13 cellular contexts compared by ENCODE assay signal in the genomic region with DNA sequence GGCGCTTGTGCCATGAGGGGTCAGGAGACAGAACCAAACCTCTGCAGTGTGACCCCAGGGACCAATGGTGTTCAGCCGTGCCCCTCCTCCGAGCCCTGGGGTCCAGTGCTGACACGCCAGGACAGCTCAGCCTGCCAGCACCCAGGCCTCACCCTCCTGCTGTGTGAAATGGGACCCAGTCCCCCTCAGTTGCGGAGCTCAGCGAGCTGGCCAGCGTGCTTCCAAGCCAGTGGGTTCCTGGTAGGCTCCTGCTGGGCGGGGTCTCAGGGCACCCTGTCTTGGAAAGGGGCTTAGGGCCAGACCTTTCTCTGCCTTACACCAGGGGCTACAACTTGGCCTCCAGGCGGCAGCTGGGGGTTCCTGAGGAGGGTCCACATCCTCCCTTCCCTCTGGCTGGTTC. TPM values are rescaled to one million over a fixed set of nuclear protein-coding genes. Genes with fewer than 3 reads are reported as not detected.
DNase-seq lines count a peak whose midpoint lies in the region; ATAC-seq, FAIRE-seq and TF ChIP-seq lines count a peak whose summit lies in the region.
"Had no signal": no experiment of that assay in that cellular context is flagged by ENCODE, and none has a peak within 500 bp of the region (broad histone marks: within the 10 kb centered on the region; RNA-seq: fewer than 3 reads in every experiment).

No MANE protein-coding gene starts in this region.

- no peaks in the 10 kb centered on the region for H3K9me3 ChIP-seq in HepG2 (ENCODE audit: low read length)

- no peaks in the 10 kb centered on the region for H3K9me3 Mint-ChIP-seq in activated CD4-positive, alpha-beta T cell treated with anti-CD3 and anti-CD28 coated beads for 36 hours (ENCODE audit: low read depth)
- H3K9me3 Mint-ChIP-seq in activated CD4-positive, alpha-beta memory T cell treated with anti-CD3 and anti-CD28 coated beads, Interleukin-2, amount 10 ng/mL, durations not matched to agents 7 days and 5 days, result no peaks in the 10 kb centered on the region
- H3K9me3 Mint-ChIP-seq in stimulated activated naive B cell treated with anti-CD40 and anti-IgM and Interleukin-4, amounts not matched to agents 10 μg/mL and 1 μg/mL and 100 μg/mL, for 72 hours, result no peaks in the 10 kb centered on the region

- peaks cover 44% of the 10 kb centered on the region for H3K4me1 Mint-ChIP-seq in activated CD4-positive, alpha-beta T cell treated with anti-CD3 and anti-CD28 coated beads for 36 hours
- H3K4me1 Mint-ChIP-seq in activated CD4-positive, alpha-beta memory T cell treated with anti-CD3 and anti-CD28 coated beads, Interleukin-2, amount 10 ng/mL, durations not matched to agents 7 days and 5 days, result peaks cover 56% of the 10 kb centered on the region
- peaks cover 48 to 62% of the 10 kb centered on the region in 2 donors for H3K4me1 Mint-ChIP-seq in stimulated activated naive B cell treated with anti-CD40 and anti-IgM and Interleukin-4, amounts not matched to agents 10 μg/mL and 1 μg/mL and 100 μg/mL, for 72 hours

- FAIRE-seq in HepG2 (lab: Jason Lieb, UNC), result no peak

- DNase-seq in activated CD4-positive, alpha-beta T cell treated with anti-CD3 and anti-CD28 coated beads for 36 hours, result no peak
- no peak for DNase-seq in activated CD4-positive, alpha-beta T cell treated with anti-CD3 and anti-CD28 coated beads, Interleukin-2, amount 50 U/mL, for 4 hours
- no peak for DNase-seq in activated CD4-positive, alpha-beta memory T cell treated with anti-CD3 and anti-CD28 coated beads, Interleukin-2, amount 10 ng/mL, durations not matched to agents 7 days and 5 days
- DNase-seq in stimulated activated naive B cell treated with anti-CD40 and anti-IgM and Interleukin-4, amounts not matched to agents 10 μg/mL and 1 μg/mL and 100 μg/mL, for 72 hours, result no peak
- DNase-seq in HepG2 (ENCODE audit: low spot score) (no peak), islet precursor cell (no peak)
- DNase-seq: activated CD4-positive, alpha-beta T cell treated with anti-CD3 and anti-CD28 coated beads for 1 hour; PC-9; stimulated activated CD4-positive, alpha-beta T cell treated with anti-CD3 and anti-CD28 coated beads, Interleukin-12 subunit alpha, Interleukin-12 subunit beta, amount 100 ng/mL, for 4 hours had no signal

- peaks cover 25% of the 10 kb centered on the region for H3K4me1 ChIP-seq in HepG2 (ENCODE audit: insufficient read depth, low read length)

- no peak overlapping the region for H3K9ac ChIP-seq in HepG2 (ENCODE audit: insufficient read depth, low read depth, low read length)

- CTCF ChIA-PET in activated CD4-positive, alpha-beta T cell treated with anti-CD3 and anti-CD28 coated beads for 36 hours (lab: Charles Lee), result interaction anchor here (0.7 to 1.8 kb wide), 3 partner anchors 11 to 116 kb away, joined by 3 to 5 read pairs (median 4); a partner anchor contains a TSS
- CTCF ChIA-PET in activated CD4-positive, alpha-beta memory T cell treated with anti-CD3 and anti-CD28 coated beads, Interleukin-2, amount 10 ng/mL, durations not matched to agents 7 days and 5 days (lab: Charles Lee), result interaction anchor here (0.6 to 6.6 kb wide), 6 partner anchors 10 to 117 kb away, joined by 3 to 73 read pairs (median 19); a partner anchor contains a TSS
- CTCF ChIA-PET in HepG2 (lab: Yijun Ruan, JAX; ENCODE audit: low intra/inter-chr PET ratio, low total read pairs), result no interaction called here

- H3K27ac ChIP-seq in layer of hippocampus (ENCODE audit: low read depth, low read length) (peak overlapping the region; percentile 97), HepG2 (ENCODE audit: extremely low read length, insufficient read depth, low read length) (no peak overlapping the region)
- H3K27ac ChIP-seq: PC-9 had no signal

- peaks cover 40% of the 10 kb centered on the region for H3K79me2 ChIP-seq in HepG2 (ENCODE audit: insufficient read depth, low read length)

- POLR2A ChIA-PET in activated CD4-positive, alpha-beta T cell treated with anti-CD3 and anti-CD28 coated beads for 36 hours (lab: Charles Lee), result no interaction called here
- POLR2A ChIA-PET in activated CD4-positive, alpha-beta memory T cell treated with anti-CD3 and anti-CD28 coated beads, Interleukin-2, amount 10 ng/mL, durations not matched to agents 7 days and 5 days (lab: Charles Lee), result interaction anchor here (0.6 to 10.5 kb wide), 9 partner anchors 10 to 603 kb away, joined by 3 to 156 read pairs (median 4); a partner anchor contains a TSS
- POLR2A ChIA-PET in HepG2 (lab: Yijun Ruan, JAX), result no interaction called here

- H3K27ac Mint-ChIP-seq in activated CD4-positive, alpha-beta T cell treated with anti-CD3 and anti-CD28 coated beads for 36 hours, result peak overlapping the region; percentile 98
- H3K27ac Mint-ChIP-seq in activated CD4-positive, alpha-beta memory T cell treated with anti-CD3 and anti-CD28 coated beads, Interleukin-2, amount 10 ng/mL, durations not matched to agents 7 days and 5 days, result peak overlapping the region; percentile 95
- H3K27ac Mint-ChIP-seq in stimulated activated naive B cell treated with anti-CD40 and anti-IgM and Interleukin-4, amounts not matched to agents 10 μg/mL and 1 μg/mL and 100 μg/mL, for 72 hours, result peak overlapping the region; percentile 95

- H3K4me2 ChIP-seq in HepG2 (ENCODE audit: low read depth, low read length), result no peak overlapping the region
- H3K4me2 ChIP-seq: PC-9 had no signal

- no peaks in the 10 kb centered on the region for H3K27me3 Mint-ChIP-seq in activated CD4-positive, alpha-beta T cell treated with anti-CD3 and anti-CD28 coated beads for 36 hours
- no peaks in the 10 kb centered on the region for H3K27me3 Mint-ChIP-seq in activated CD4-positive, alpha-beta memory T cell treated with anti-CD3 and anti-CD28 coated beads, Interleukin-2, amount 10 ng/mL, durations not matched to agents 7 days and 5 days
- H3K27me3 Mint-ChIP-seq in stimulated activated naive B cell treated with anti-CD40 and anti-IgM and Interleukin-4, amounts not matched to agents 10 μg/mL and 1 μg/mL and 100 μg/mL, for 72 hours, result no peaks in the 10 kb centered on the region

- no peak for ATAC-seq in activated CD4-positive, alpha-beta T cell treated with anti-CD3 and anti-CD28 coated beads for 36 hours
- ATAC-seq in stimulated activated naive B cell treated with anti-CD40 and anti-IgM and Interleukin-4, amounts not matched to agents 10 μg/mL and 1 μg/mL and 100 μg/mL, for 72 hours (replicated peaks), result no peak
- ATAC-seq in GM18868 (IDR thresholded peaks at IDR 0.05; ENCODE audit: unreplicated experiment) (no peak), HepG2 (no peak)

- in situ Hi-C loops in HepG2 (cut with HindIII; ENCODE audit: extremely low pct_ligation_motif_present, low pct_unique_long_range_greater_than_20kb), result loop anchor here (25.0 kb wide), 1 partner anchor 830 kb away; a partner anchor contains a TSS

- no TSS peak for BruUV-seq in HepG2 (replicated peaks; lab: Mats Ljungman, UMichigan)

- TF ChIP-seq POLR2A in HepG2 (IDR thresholded peaks at IDR 0.05; ENCODE audit: insufficient read depth in 1 of 2, low read depth in 2 of 2, low read length in 2 of 2), result no peak

- 97% methylated on average over 4 of the region's 9 CpGs for WGBS in HepG2 (ENCODE audit: low lambda C conversion rate)

- H3K36me3 Mint-ChIP-seq in activated CD4-positive, alpha-beta T cell treated with anti-CD3 and anti-CD28 coated beads for 36 hours (ENCODE audit: low read depth), result peaks cover 35% of the 10 kb centered on the region
- peaks cover 64% of the 10 kb centered on the region for H3K36me3 Mint-ChIP-seq in activated CD4-positive, alpha-beta memory T cell treated with anti-CD3 and anti-CD28 coated beads, Interleukin-2, amount 10 ng/mL, durations not matched to agents 7 days and 5 days (ENCODE audit: low read depth)
- H3K36me3 Mint-ChIP-seq in stimulated activated naive B cell treated with anti-CD40 and anti-IgM and Interleukin-4, amounts not matched to agents 10 μg/mL and 1 μg/mL and 100 μg/mL, for 72 hours, result peaks cover 25 to 26% of the 10 kb centered on the region in 2 donors

- H3K27me3 ChIP-seq in layer of hippocampus (ENCODE audit: control insufficient read depth, insufficient read depth, low read length) (no peaks in the 10 kb centered on the region), HepG2 (ENCODE audit: control insufficient read depth in 1 of 2, insufficient read depth in 2 of 2, low read length in 2 of 2) (no peaks in the 10 kb centered on the region; a peak in 1 of 5 replicates)

- TF ChIP-seq CTCF in HepG2 (CRISPR knock-in tag; IDR thresholded peaks at IDR 0.05), result no peak

- no peak overlapping the region for H3K4me3 ChIP-seq in HepG2 (replicated peaks in 1 of 3; ENCODE audit: insufficient read depth in 1 of 3, low read depth in 2 of 3, low read length in 3 of 3)
- H3K4me3 ChIP-seq: lung, PC-9 had no signal

- H2AFZ ChIP-seq in HepG2 (ENCODE audit: low read length), result no peak overlapping the region
- H2AFZ ChIP-seq: PC-9 had no signal

- no peak for TF ChIP-seq RAD21 in HepG2 (CRISPR knock-in tag; IDR thresholded peaks at IDR 0.05)

- intact Hi-C loops in activated CD4-positive, alpha-beta T cell treated with anti-CD3 and anti-CD28 coated beads for 36 hours (cut with DNase I, micrococcal nuclease), result no loop called here
- intact Hi-C loops in HepG2 (cut with micrococcal nuclease; ENCODE audit: unreplicated experiment), result no loop called here

- peak overlapping the region; percentile 97 for H3K4me3 Mint-ChIP-seq in activated CD4-positive, alpha-beta T cell treated with anti-CD3 and anti-CD28 coated beads for 36 hours
- peak overlapping the region; percentile 97 for H3K4me3 Mint-ChIP-seq in activated CD4-positive, alpha-beta memory T cell treated with anti-CD3 and anti-CD28 coated beads, Interleukin-2, amount 10 ng/mL, durations not matched to agents 7 days and 5 days
- H3K4me3 Mint-ChIP-seq in stimulated activated naive B cell treated with anti-CD40 and anti-IgM and Interleukin-4, amounts not matched to agents 10 μg/mL and 1 μg/mL and 100 μg/mL, for 72 hours, result peak overlapping the region in 1 of 2 donors; percentile 95

- TF ChIP-seq EP300 in HepG2 (IDR thresholded peaks at IDR 0.05; ENCODE audit: low read depth in 2 of 2, low read length in 2 of 2) (no peak), HepG2 (CRISPR knock-in tag; IDR thresholded peaks at IDR 0.05; ENCODE audit: borderline replicate concordance) (no peak)

- H3K36me3 ChIP-seq in HepG2 (replicated peaks in 1 of 2; ENCODE audit: control insufficient read depth in 1 of 2, insufficient read depth in 2 of 2, low read length in 2 of 2), result peaks cover 25 to 50% of the 10 kb centered on the region in 2 experiments

- H4K20me1 ChIP-seq in HepG2 (ENCODE audit: insufficient read depth, low read length), result peaks cover 33% of the 10 kb centered on the region

RNA-seq across cellular contexts. Expression of a gene that starts 4.4 kb away (rescaled TPM):
- total RNA-seq in activated CD4-positive, alpha-beta T cell treated with anti-CD3 and anti-CD28 coated beads for 36 hours, result 10 to 100 TPM; 61.6 to 62.9 TPM
- 100 to 1,000 TPM; 142 to 143 TPM for total RNA-seq in activated CD4-positive, alpha-beta memory T cell treated with anti-CD3 and anti-CD28 coated beads, Interleukin-2, amount 10 ng/mL, durations not matched to agents 7 days and 5 days
- 5.1 and 9.2 TPM in 2 replicates for total RNA-seq in HepG2 (2016; rRNA removed; fragmentation: Illumina TruSeq; extraction: Trizol)
- total RNA-seq in HepG2 (2016; cell fraction: cytosol; rRNA removed; fragmentation: Illumina TruSeq; extraction: Trizol; ENCODE audit: low read depth), result 7.2 and 9.4 TPM in 2 replicates
- total RNA-seq in HepG2 (2016; cell fraction: insoluble cytoplasmic fraction; rRNA removed; fragmentation: Illumina TruSeq; extraction: Trizol), result 4.4 and 8.7 TPM in 2 replicates
- 7.2 and 9.8 TPM in 2 replicates for total RNA-seq in HepG2 (2016; cell fraction: membrane; rRNA removed; fragmentation: Illumina TruSeq; extraction: Trizol)
- 9.4 and 17.1 TPM in 2 replicates for total RNA-seq in HepG2 (2016; cell fraction: nucleus; rRNA removed; fragmentation: Illumina TruSeq; extraction: Trizol)
- polyA plus RNA-seq in HepG2 (2011; rRNA removed), result 16.8 and 19.1 TPM in 2 replicates
- polyA plus RNA-seq in HepG2 (2011; cell fraction: cytosol; rRNA removed), result 6.8 and 9.5 TPM in 2 replicates
- polyA plus RNA-seq in HepG2 (2011; cell fraction: nucleus; rRNA removed), result 134 and 149 TPM in 2 replicates
- polyA plus RNA-seq in HepG2 (2012), result 37.8 and 52.8 TPM in 2 replicates
- 2.3 and 2.5 TPM in 2 replicates for polyA plus RNA-seq in HepG2 (2016; cell fraction: cytosol; fragmentation: Illumina TruSeq; extraction: Trizol; ENCODE audit: low read depth)
- polyA plus RNA-seq in HepG2 (2016; cell fraction: insoluble cytoplasmic fraction; fragmentation: Illumina TruSeq; extraction: Trizol; ENCODE audit: low read depth), result 15.8 and 20.6 TPM in 2 replicates
- polyA plus RNA-seq in HepG2 (2016; cell fraction: membrane; fragmentation: Illumina TruSeq; extraction: Trizol; ENCODE audit: low read depth), result 9.4 and 9.7 TPM in 2 replicates
- 52.0 and 60.3 TPM in 2 replicates for polyA plus RNA-seq in HepG2 (2016; cell fraction: nucleus; fragmentation: Illumina TruSeq; extraction: Trizol; ENCODE audit: insufficient read depth, low read depth)
- polyA minus RNA-seq in HepG2 (2011; rRNA and poly(A)+ RNA removed; ENCODE audit: low replicate concordance), result 18.3 and 21.3 TPM in 2 replicates
- polyA minus RNA-seq in HepG2 (2011; cell fraction: cytosol; rRNA and poly(A)+ RNA removed), result 16.1 and 19.0 TPM in 2 replicates
- polyA minus RNA-seq in HepG2 (2011; cell fraction: nucleus; rRNA and poly(A)+ RNA removed), result 28.3 and 33.1 TPM in 2 replicates

RNA-seq across cellular contexts. Expression of a gene that starts 16.3 kb away (rescaled TPM):
- under 1 TPM; 0.37 to 0.61 TPM for total RNA-seq in activated CD4-positive, alpha-beta T cell treated with anti-CD3 and anti-CD28 coated beads for 36 hours
- total RNA-seq in activated CD4-positive, alpha-beta memory T cell treated with anti-CD3 and anti-CD28 coated beads, Interleukin-2, amount 10 ng/mL, durations not matched to agents 7 days and 5 days, result 1 to 10 TPM; 1.6 to 2.3 TPM
- total RNA-seq in HepG2 (2016; rRNA removed; fragmentation: Illumina TruSeq; extraction: Trizol), result 7.8 and 17.9 TPM in 2 replicates
- total RNA-seq in HepG2 (2016; cell fraction: cytosol; rRNA removed; fragmentation: Illumina TruSeq; extraction: Trizol; ENCODE audit: low read depth), result 3.8 and 4.0 TPM in 2 replicates
- total RNA-seq in HepG2 (2016; cell fraction: insoluble cytoplasmic fraction; rRNA removed; fragmentation: Illumina TruSeq; extraction: Trizol), result 5.3 and 18.3 TPM in 2 replicates
- 7.4 and 8.2 TPM in 2 replicates for total RNA-seq in HepG2 (2016; cell fraction: membrane; rRNA removed; fragmentation: Illumina TruSeq; extraction: Trizol)
- total RNA-seq in HepG2 (2016; cell fraction: nucleus; rRNA removed; fragmentation: Illumina TruSeq; extraction: Trizol), result 19.1 and 22.7 TPM in 2 replicates
- polyA plus RNA-seq in HepG2 (2011; rRNA removed), result 20.9 and 27.3 TPM in 2 replicates
- polyA plus RNA-seq in HepG2 (2011; cell fraction: cytosol; rRNA removed), result 14.0 and 14.6 TPM in 2 replicates
- 70.0 and 99.3 TPM in 2 replicates for polyA plus RNA-seq in HepG2 (2011; cell fraction: nucleus; rRNA removed)
- polyA plus RNA-seq in HepG2 (2012), result 15.8 and 16.5 TPM in 2 replicates
- polyA plus RNA-seq in HepG2 (2016; cell fraction: cytosol; fragmentation: Illumina TruSeq; extraction: Trizol; ENCODE audit: low read depth), result 2.7 and 3.5 TPM in 2 replicates
- 6.8 and 7.1 TPM in 2 replicates for polyA plus RNA-seq in HepG2 (2016; cell fraction: insoluble cytoplasmic fraction; fragmentation: Illumina TruSeq; extraction: Trizol; ENCODE audit: low read depth)
- 4.6 and 6.1 TPM in 2 replicates for polyA plus RNA-seq in HepG2 (2016; cell fraction: membrane; fragmentation: Illumina TruSeq; extraction: Trizol; ENCODE audit: low read depth)
- 48.7 and 52.7 TPM in 2 replicates for polyA plus RNA-seq in HepG2 (2016; cell fraction: nucleus; fragmentation: Illumina TruSeq; extraction: Trizol; ENCODE audit: insufficient read depth, low read depth)
- polyA minus RNA-seq in HepG2 (2011; rRNA and poly(A)+ RNA removed; ENCODE audit: low replicate concordance), result 0.07 and 41.0 TPM in 2 replicates
- 12.1 and 12.2 TPM in 2 replicates for polyA minus RNA-seq in HepG2 (2011; cell fraction: cytosol; rRNA and poly(A)+ RNA removed)
- 15.5 and 15.7 TPM in 2 replicates for polyA minus RNA-seq in HepG2 (2011; cell fraction: nucleus; rRNA and poly(A)+ RNA removed)
- total RNA-seq: A172, PC-9 had no signal
